ENCODE assay signal across 1 cellular context in genomic region chr17:75875940-75876189, GRCh38.
TF ChIP-seq lines count a peak whose summit lies in the region.

No MANE protein-coding gene starts in this region.

TF ChIP-seq in endothelial cell of umbilical vein, 7 proteins besides CTCF, POLR2A, EP300 and RAD21:
- TF ChIP-seq MAX (IDR thresholded peaks at IDR 0.05; ENCODE audit: insufficient read depth, insufficient read length) = no peak
- no peak for TF ChIP-seq MYC (IDR thresholded peaks at IDR 0.05; ENCODE audit: low read depth, low read length)
